In genomic region chr19:57578487-57579205, GRCh38 we compare ENCODE assay signal across 1 cellular context.
A peak's percentile ranks its signal among the peaks of the same experiment; 100 is the strongest.
TF ChIP-seq lines count a peak whose summit lies in the region.

Gene ZNF416, minus strand, starts transcription at chr19:57578911. Its CDS starts 207 bp downstream, at chr19:57578704.

TF ChIP-seq in HepG2, 621 proteins besides CTCF, POLR2A, EP300 and RAD21 (continued from another document and continues in another):
- TF ChIP-seq ETV5 (CRISPR knock-in tag; IDR thresholded peaks at IDR 0.05; ENCODE audit: borderline replicate concordance) (peak; percentile 77; the same call in 1 of the 2 replicates), HCFC1 (IDR thresholded peaks at IDR 0.05; ENCODE audit: low read depth, low read length) (peak; percentile 92), FOXJ3 (CRISPR knock-in tag; IDR thresholded peaks at IDR 0.05; ENCODE audit: borderline replicate concordance) (peak; percentile 43; the same call in 1 of the 2 replicates), HMGXB3 (CRISPR knock-in tag; IDR thresholded peaks at IDR 0.05; ENCODE audit: borderline replicate concordance) (peak; percentile 29; the same call in 1 of the 2 replicates), NFYC (CRISPR knock-in tag; IDR thresholded peaks at IDR 0.05) (peak; percentile 97), MED8 (CRISPR knock-in tag; IDR thresholded peaks at IDR 0.05; ENCODE audit: insufficient replicate concordance) (no peak), ZNF557 (CRISPR knock-in tag; IDR thresholded peaks at IDR 0.05) (no peak), ZNF614 (CRISPR knock-in tag; IDR thresholded peaks at IDR 0.05; ENCODE audit: borderline replicate concordance) (no peak; the same call in 1 of the 2 replicates), ZNF839 (CRISPR knock-in tag; IDR thresholded peaks at IDR 0.05; ENCODE audit: borderline replicate concordance) (peak; percentile 78), NFKBIZ (CRISPR knock-in tag; IDR thresholded peaks at IDR 0.05) (no peak), ZEB1 (IDR thresholded peaks at IDR 0.05; ENCODE audit: insufficient replicate concordance, low read depth) (no peak), HOXA5 (CRISPR knock-in tag; IDR thresholded peaks at IDR 0.05) (peak; percentile 91), PBX2 (CRISPR knock-in tag; IDR thresholded peaks at IDR 0.05) (peak; percentile 65; the same call in 1 of the 2 replicates), CBX2 (IDR thresholded peaks at IDR 0.05; ENCODE audit: low read depth, low read length) (no peak), CBX2 (CRISPR knock-in tag; IDR thresholded peaks at IDR 0.05; ENCODE audit: low read depth) (no peak), DMTF1 (CRISPR knock-in tag; IDR thresholded peaks at IDR 0.05) (no peak), ZNF230 (CRISPR knock-in tag; IDR thresholded peaks at IDR 0.05) (peak; percentile 51; the same call in 1 of the 2 replicates), KAT8 (CRISPR knock-in tag; IDR thresholded peaks at IDR 0.05) (peak; percentile 83), E2F2 (CRISPR knock-in tag; IDR thresholded peaks at IDR 0.05; ENCODE audit: borderline replicate concordance) (0 out of 2 replicates have a peak, but pooled peaks have one; percentile 26), REPIN1 (CRISPR knock-in tag; IDR thresholded peaks at IDR 0.05; ENCODE audit: borderline replicate concordance, low read depth) (no peak; the same call in 1 of the 2 replicates), ZNF383 (CRISPR knock-in tag; IDR thresholded peaks at IDR 0.05; ENCODE audit: borderline replicate concordance) (no peak), NR3C1 (CRISPR knock-in tag; IDR thresholded peaks at IDR 0.05) (no peak), THAP11 (CRISPR knock-in tag; IDR thresholded peaks at IDR 0.05) (peak; percentile 100), ZNF770 (CRISPR knock-in tag; IDR thresholded peaks at IDR 0.05) (no peak), SP2 (CRISPR knock-in tag; IDR thresholded peaks at IDR 0.05) (peak; percentile 97), IRX3 (CRISPR knock-in tag; IDR thresholded peaks at IDR 0.05; ENCODE audit: borderline replicate concordance, low read depth) (peak; percentile 47; the same call in 1 of the 2 replicates), TRIM22 (IDR thresholded peaks at IDR 0.05) (no peak), HMG20B (CRISPR knock-in tag; conservative IDR thresholded peaks at IDR 0.05) (no peak), ZNF737 (CRISPR knock-in tag; IDR thresholded peaks at IDR 0.05; ENCODE audit: borderline replicate concordance) (no peak), NAIF1 (CRISPR knock-in tag; IDR thresholded peaks at IDR 0.05; ENCODE audit: borderline replicate concordance) (peak; percentile 51; the same call in 1 of the 2 replicates), DR1 (CRISPR knock-in tag; IDR thresholded peaks at IDR 0.05) (no peak), SCMH1 (CRISPR knock-in tag; IDR thresholded peaks at IDR 0.05; ENCODE audit: borderline replicate concordance) (no peak), ATF5 (CRISPR knock-in tag; IDR thresholded peaks at IDR 0.05; ENCODE audit: low read depth) (no peak), ZNF17 (CRISPR knock-in tag; IDR thresholded peaks at IDR 0.05) (no peak), ZNF10 (CRISPR knock-in tag; IDR thresholded peaks at IDR 0.05; ENCODE audit: borderline replicate concordance, low read depth) (no peak), TSC22D2 (CRISPR knock-in tag; IDR thresholded peaks at IDR 0.05; ENCODE audit: borderline replicate concordance) (no peak), CEBPZ (IDR thresholded peaks at IDR 0.05; ENCODE audit: low read length) (no peak), ZHX1 (CRISPR knock-in tag; IDR thresholded peaks at IDR 0.05; ENCODE audit: low read depth) (no peak), KDM2A (CRISPR knock-in tag; IDR thresholded peaks at IDR 0.05; ENCODE audit: borderline replicate concordance, low read depth) (peak; percentile 89), BATF2 (CRISPR knock-in tag; IDR thresholded peaks at IDR 0.05) (no peak), ZSCAN22 (CRISPR knock-in tag; IDR thresholded peaks at IDR 0.05) (peak; percentile 100)
